Comparison of ENCODE assay signal across 26 cellular contexts in genomic region chr15:72106068-72106467, GRCh38. TPM values are rescaled to one million over a fixed set of nuclear protein-coding genes. Genes with fewer than 3 reads are reported as not detected.
A peak's percentile ranks its signal among the peaks of the same experiment; 100 is the strongest.
DNase-seq lines count a peak whose midpoint lies in the region; ATAC-seq, FAIRE-seq and TF ChIP-seq lines count a peak whose summit lies in the region.
"Had no signal": no experiment of that assay in that cellular context is flagged by ENCODE, and none has a peak within 500 bp of the region (broad histone marks: within the 10 kb centered on the region; RNA-seq: fewer than 3 reads in every experiment).

No MANE protein-coding gene starts in this region.

- H3K4me3 ChIP-seq in HepG2 (replicated peaks in 1 of 3; ENCODE audit: insufficient read depth in 1 of 3, low read depth in 2 of 3, low read length in 3 of 3) (no peak overlapping the region), right lobe of liver (no peak overlapping the region), SU-DHL-6 (ENCODE audit: insufficient read depth, low read length, poor library complexity, severe bottlenecking) (no peak overlapping the region), gastrocnemius medialis (no peak overlapping the region)
- H3K4me3 ChIP-seq: BLaER1, GM12878 had no signal

- TF ChIP-seq POLR2A in HepG2 (IDR thresholded peaks at IDR 0.05; ENCODE audit: insufficient read depth in 1 of 2, low read depth in 2 of 2, low read length in 2 of 2) (no peak), right lobe of liver (IDR thresholded peaks at IDR 0.05) (no peak), gastrocnemius medialis (IDR thresholded peaks at IDR 0.05) (no peak)

- H3K4me1 ChIP-seq in HepG2 (ENCODE audit: insufficient read depth, low read length) (0 out of 2 replicates have a peak, but pooled peaks cover 5% of the 10 kb centered on the region), right lobe of liver (no peaks in the 10 kb centered on the region), gastrocnemius medialis (peaks cover 43 to 46% of the 10 kb centered on the region in 2 donors)
- H3K4me1 ChIP-seq: BE2C, BLaER1 had no signal

- H3K27ac ChIP-seq in HepG2 (ENCODE audit: extremely low read length, insufficient read depth, low read length): no peak overlapping the region
- H3K27ac ChIP-seq in right lobe of liver: no peak overlapping the region
- no peak overlapping the region for H3K27ac ChIP-seq in SU-DHL-6 (ENCODE audit: low read depth, low read length)
- H3K27ac ChIP-seq in gastrocnemius medialis: peak overlapping the region in 3 of 4 donors; percentile 71 to 98 (median 82)
- H3K27ac ChIP-seq: 22Rv1, BLaER1 had no signal

- 0 out of 2 replicates have a peak, but pooled peaks cover 2% of the 10 kb centered on the region for H4K20me1 ChIP-seq in HepG2 (ENCODE audit: insufficient read depth, low read length)
- no peaks in the 10 kb centered on the region for H4K20me1 ChIP-seq in SU-DHL-6 (ENCODE audit: low read depth, low read length)

- TF ChIP-seq EP300 in HepG2 (IDR thresholded peaks at IDR 0.05; ENCODE audit: low read depth in 2 of 2, low read length in 2 of 2) (no peak), HepG2 (CRISPR knock-in tag; IDR thresholded peaks at IDR 0.05; ENCODE audit: borderline replicate concordance) (no peak)

- no peak for ATAC-seq in HepG2
- ATAC-seq in right lobe of liver: no peak
- no peak for ATAC-seq in gastrocnemius medialis
- ATAC-seq: GM12878 had no signal

- H3K36me3 ChIP-seq in HepG2 (replicated peaks in 1 of 2; ENCODE audit: control insufficient read depth in 1 of 2, insufficient read depth in 2 of 2, low read length in 2 of 2): no peaks in the 10 kb centered on the region
- no peaks in the 10 kb centered on the region for H3K36me3 ChIP-seq in right lobe of liver
- no peaks in the 10 kb centered on the region for H3K36me3 ChIP-seq in SU-DHL-6 (ENCODE audit: low read length)
- no peaks in the 10 kb centered on the region for H3K36me3 ChIP-seq in gastrocnemius medialis
- H3K36me3 ChIP-seq: BE2C, BLaER1 had no signal

- H3K9me3 ChIP-seq in HepG2 (ENCODE audit: low read length) (no peaks in the 10 kb centered on the region), right lobe of liver (no peaks in the 10 kb centered on the region), SU-DHL-6 (ENCODE audit: insufficient read depth, low read length) (no peaks in the 10 kb centered on the region), gastrocnemius medialis (no peaks in the 10 kb centered on the region)
- H3K9me3 ChIP-seq: BE2C, BLaER1 had no signal

- H3K9ac ChIP-seq in HepG2 (ENCODE audit: insufficient read depth, low read depth, low read length) (no peak overlapping the region), SU-DHL-6 (ENCODE audit: low read length) (no peak overlapping the region)
- H3K9ac ChIP-seq: BLaER1 had no signal

- no peaks in the 10 kb centered on the region for H3K27me3 ChIP-seq in HepG2 (ENCODE audit: control insufficient read depth in 1 of 2, insufficient read depth in 2 of 2, low read length in 2 of 2)
- H3K27me3 ChIP-seq in right lobe of liver: no peaks in the 10 kb centered on the region
- no peaks in the 10 kb centered on the region for H3K27me3 ChIP-seq in SU-DHL-6 (ENCODE audit: low read length)
- no peaks in the 10 kb centered on the region for H3K27me3 ChIP-seq in gastrocnemius medialis
- H3K27me3 ChIP-seq: BE2C, BLaER1 had no signal

- in situ Hi-C loops in HepG2 (cut with HindIII; ENCODE audit: extremely low pct_ligation_motif_present, low pct_unique_long_range_greater_than_20kb) (no loop called here), gastrocnemius medialis (cut with MboI; ENCODE audit: low sequenced_read_pairs in 4 of 4) (no loop called here)

- H3K4me2 ChIP-seq in HepG2 (ENCODE audit: low read depth, low read length): no peak overlapping the region
- peak overlapping the region; percentile 41 for H3K4me2 ChIP-seq in SU-DHL-6 (ENCODE audit: low read depth, low read length, poor library complexity, severe bottlenecking)
- H3K4me2 ChIP-seq: BLaER1 had no signal

- WGBS in HepG2 (ENCODE audit: low lambda C conversion rate): 98% methylated on average over 2 of the region's 2 CpGs
- 93% methylated on average over 2 of the region's 2 CpGs for WGBS in right lobe of liver (ENCODE audit: insufficient coverage, low coverage, low lambda C conversion rate, missing lambda C conversion rate)

- no TSS peak for BruUV-seq in HepG2 (replicated peaks; lab: Mats Ljungman, UMichigan)

- FAIRE-seq in HepG2 (lab: Jason Lieb, UNC): no peak
- FAIRE-seq: A204.1, GM12878, GM12892, GM18507 had no signal

- TF ChIP-seq CTCF in HepG2 (CRISPR knock-in tag; IDR thresholded peaks at IDR 0.05) (no peak), right lobe of liver (IDR thresholded peaks at IDR 0.05) (no peak), SU-DHL-6 (IDR thresholded peaks at IDR 0.05; ENCODE audit: insufficient read depth, low read length, poor library complexity, severe bottlenecking) (no peak), gastrocnemius medialis (IDR thresholded peaks at IDR 0.05 in 4 of 5, conservative IDR thresholded peaks at IDR 0.05 in 1 of 5) (no peak)

- POLR2A ChIA-PET in HepG2 (lab: Yijun Ruan, JAX): interaction anchor here (0.6 kb wide), 1 partner anchor 12 kb away, joined by 4 read pairs; the partner anchor contains the start of genes MYO9A and SENP8

- intact Hi-C loops in HepG2 (cut with micrococcal nuclease; ENCODE audit: unreplicated experiment) (no loop called here), right lobe of liver (cut with DNase I) (no loop called here), gastrocnemius medialis (cut with DNase I; ENCODE audit: low total_unique reads) (loop anchor here (5.0 kb wide), 1 partner anchor 366 kb away; the partner anchor contains the start of gene ARIH1)

- H3K79me2 ChIP-seq in HepG2 (ENCODE audit: insufficient read depth, low read length) (no peaks in the 10 kb centered on the region), SU-DHL-6 (ENCODE audit: insufficient read depth, low read length) (peaks cover 79% of the 10 kb centered on the region)

- H2AFZ ChIP-seq in HepG2 (ENCODE audit: low read length) (no peak overlapping the region), SU-DHL-6 (ENCODE audit: low read depth, low read length, severe bottlenecking) (no peak overlapping the region)

- no peak for TF ChIP-seq RAD21 in HepG2 (CRISPR knock-in tag; IDR thresholded peaks at IDR 0.05)

- no peaks in the 10 kb centered on the region for H3K9me2 ChIP-seq in SU-DHL-6 (replicated peaks; ENCODE audit: insufficient read depth, low read length)

- no peak for DNase-seq in HepG2 (ENCODE audit: low spot score)
- DNase-seq in right lobe of liver: no peak
- DNase-seq in gastrocnemius medialis: no peak
- DNase-seq in T1000 (lab: John Stamatoyannopoulos, UW): no peak
- no peak for DNase-seq in 8988T
- DNase-seq: ACHN; BE2C; C1 segment of cervical spinal cord; CD4-positive, alpha-beta memory T cell; CD4-positive, CD25-positive, alpha-beta regulatory T cell; CD8-positive, alpha-beta memory T cell; COR-L47; DMS 273 treated with DMSO at 0.1 percent for 48 hours; DMS153; DMS53; DMS79; DND-41; EL; GDM1 had no signal

- CTCF ChIA-PET in HepG2 (lab: Yijun Ruan, JAX; ENCODE audit: low intra/inter-chr PET ratio, low total read pairs): no interaction called here

- H3F3A ChIP-seq in SU-DHL-6 (ENCODE audit: insufficient read depth): peaks cover 21% of the 10 kb centered on the region

RNA-seq across cellular contexts. Expression of gene MYO9A, which starts 11.9 kb away (rescaled TPM):
- total RNA-seq in HepG2 (2016; rRNA removed; fragmentation: Illumina TruSeq; extraction: Trizol) (12.9 and 15.3 TPM in 2 replicates), right lobe of liver (10 to 100 TPM in 2 of 6 experiments, 1 to 10 TPM in 4; 5.6 to 10.4 (median 8.5) TPM), gastrocnemius medialis (10 to 100 TPM; 21.0 to 40.9 (median 24.2) TPM)
- total RNA-seq in HepG2 (2016; cell fraction: cytosol; rRNA removed; fragmentation: Illumina TruSeq; extraction: Trizol; ENCODE audit: low read depth): 23.4 and 25.1 TPM in 2 replicates
- 12.3 and 13.5 TPM in 2 replicates for total RNA-seq in HepG2 (2016; cell fraction: insoluble cytoplasmic fraction; rRNA removed; fragmentation: Illumina TruSeq; extraction: Trizol)
- 13.0 and 19.2 TPM in 2 replicates for total RNA-seq in HepG2 (2016; cell fraction: membrane; rRNA removed; fragmentation: Illumina TruSeq; extraction: Trizol)
- 22.0 and 25.2 TPM in 2 replicates for total RNA-seq in HepG2 (2016; cell fraction: nucleus; rRNA removed; fragmentation: Illumina TruSeq; extraction: Trizol)
- polyA plus RNA-seq in HepG2 (2011; rRNA removed): 4.8 and 5.8 TPM in 2 replicates
- polyA plus RNA-seq in HepG2 (2011; cell fraction: cytosol; rRNA removed): 2.2 and 3.1 TPM in 2 replicates
- polyA plus RNA-seq in HepG2 (2011; cell fraction: nucleus; rRNA removed): 9.4 and 11.5 TPM in 2 replicates
- 4.1 and 4.7 TPM in 2 replicates for polyA plus RNA-seq in HepG2 (2012)
- 0.09 and 0.14 TPM in 2 replicates for polyA plus RNA-seq in HepG2 (2016; cell fraction: cytosol; fragmentation: Illumina TruSeq; extraction: Trizol; ENCODE audit: low read depth)
- 3.3 and 4.5 TPM in 2 replicates for polyA plus RNA-seq in HepG2 (2016; cell fraction: insoluble cytoplasmic fraction; fragmentation: Illumina TruSeq; extraction: Trizol; ENCODE audit: low read depth)
- polyA plus RNA-seq in HepG2 (2016; cell fraction: membrane; fragmentation: Illumina TruSeq; extraction: Trizol; ENCODE audit: low read depth): 0.35 and 0.40 TPM in 2 replicates
- polyA plus RNA-seq in HepG2 (2016; cell fraction: nucleus; fragmentation: Illumina TruSeq; extraction: Trizol; ENCODE audit: insufficient read depth, low read depth): 7.8 and 8.8 TPM in 2 replicates
- polyA minus RNA-seq in HepG2 (2011; rRNA and poly(A)+ RNA removed; ENCODE audit: low replicate concordance): 31.5 and 58.0 TPM in 2 replicates
- polyA minus RNA-seq in HepG2 (2011; cell fraction: cytosol; rRNA and poly(A)+ RNA removed): 14.8 TPM in 2 replicates
- 75.4 and 78.3 TPM in 2 replicates for polyA minus RNA-seq in HepG2 (2011; cell fraction: nucleus; rRNA and poly(A)+ RNA removed)

RNA-seq across cellular contexts. Expression of gene SENP8, which starts 12.1 kb away (rescaled TPM):
- 2.7 and 4.2 TPM in 2 replicates for total RNA-seq in HepG2 (2016; rRNA removed; fragmentation: Illumina TruSeq; extraction: Trizol)
- 1.7 and 2.0 TPM in 2 replicates for total RNA-seq in HepG2 (2016; cell fraction: cytosol; rRNA removed; fragmentation: Illumina TruSeq; extraction: Trizol; ENCODE audit: low read depth)
- total RNA-seq in HepG2 (2016; cell fraction: insoluble cytoplasmic fraction; rRNA removed; fragmentation: Illumina TruSeq; extraction: Trizol): 2.9 and 3.6 TPM in 2 replicates
- 3.1 and 4.7 TPM in 2 replicates for total RNA-seq in HepG2 (2016; cell fraction: membrane; rRNA removed; fragmentation: Illumina TruSeq; extraction: Trizol)
- total RNA-seq in HepG2 (2016; cell fraction: nucleus; rRNA removed; fragmentation: Illumina TruSeq; extraction: Trizol): 1.5 and 1.9 TPM in 2 replicates
- 2.8 and 3.0 TPM in 2 replicates for polyA plus RNA-seq in HepG2 (2011; rRNA removed)
- 0.67 and 1.2 TPM in 2 replicates for polyA plus RNA-seq in HepG2 (2011; cell fraction: cytosol; rRNA removed)
- 0.55 and 0.76 TPM in 2 replicates for polyA plus RNA-seq in HepG2 (2011; cell fraction: nucleus; rRNA removed)
- 1.3 and 1.6 TPM in 2 replicates for polyA plus RNA-seq in HepG2 (2012)
- polyA plus RNA-seq in HepG2 (2016; cell fraction: cytosol; fragmentation: Illumina TruSeq; extraction: Trizol; ENCODE audit: low read depth): 0.55 and 0.58 TPM in 2 replicates
- 3.7 and 4.8 TPM in 2 replicates for polyA plus RNA-seq in HepG2 (2016; cell fraction: insoluble cytoplasmic fraction; fragmentation: Illumina TruSeq; extraction: Trizol; ENCODE audit: low read depth)
- 0.64 and 1.0 TPM in 2 replicates for polyA plus RNA-seq in HepG2 (2016; cell fraction: membrane; fragmentation: Illumina TruSeq; extraction: Trizol; ENCODE audit: low read depth)
- 1.7 and 2.0 TPM in 2 replicates for polyA plus RNA-seq in HepG2 (2016; cell fraction: nucleus; fragmentation: Illumina TruSeq; extraction: Trizol; ENCODE audit: insufficient read depth, low read depth)
- 8.9 and 17.1 TPM in 2 replicates for polyA minus RNA-seq in HepG2 (2011; rRNA and poly(A)+ RNA removed; ENCODE audit: low replicate concordance)
- polyA minus RNA-seq in HepG2 (2011; cell fraction: cytosol; rRNA and poly(A)+ RNA removed): 2.3 and 2.9 TPM in 2 replicates
- polyA minus RNA-seq in HepG2 (2011; cell fraction: nucleus; rRNA and poly(A)+ RNA removed): 0.90 and 1.7 TPM in 2 replicates
- 1 to 10 TPM in 3 of 6 experiments, under 1 TPM in 3; 0.61 to 2.6 (median 1.0) TPM for total RNA-seq in right lobe of liver
- total RNA-seq in gastrocnemius medialis: 1 to 10 TPM; 1.0 to 3.6 (median 2.7) TPM

Comparison
In these comparisons a context has a peak if more than half of its experiments do, and no peak if none do; other contexts are left out.
1. H3K27ac ChIP-seq: peak in gastrocnemius medialis (3 of 4); none in HepG2 (single experiment), right lobe of liver (0 of 3) and SU-DHL-6 (single experiment).